13 cellular contexts compared by ENCODE assay signal in genomic region chr6:9131616-9132015, GRCh38.
DNase-seq lines count a peak whose midpoint lies in the region; FAIRE-seq and TF ChIP-seq lines count a peak whose summit lies in the region.
"Had no signal": no experiment of that assay in that cellular context is flagged by ENCODE, and none has a peak within 500 bp of the region (broad histone marks: within the 10 kb centered on the region; RNA-seq: fewer than 3 reads in every experiment).

No MANE protein-coding gene starts in this region.

- WGBS in tibial nerve, 2 donors, result 29 to 33% methylated on average over 8 of the region's 8 CpGs

- TF ChIP-seq CTCF in BE2C (IDR thresholded peaks at IDR 0.05; ENCODE audit: low read depth, low read length), result no peak
- no peak for TF ChIP-seq CTCF in tibial nerve (IDR thresholded peaks at IDR 0.05)

- H3K27me3 ChIP-seq in BE2C, result no peaks in the 10 kb centered on the region
- no peaks in the 10 kb centered on the region for H3K27me3 ChIP-seq in tibial nerve

- H3K4me1 ChIP-seq in BE2C (no peaks in the 10 kb centered on the region), tibial nerve (no peaks in the 10 kb centered on the region)
- H3K4me1 ChIP-seq: gastroesophageal sphincter had no signal

- TF ChIP-seq EP300 in tibial nerve (IDR thresholded peaks at IDR 0.05), result no peak

- TF ChIP-seq POLR2A in tibial nerve (IDR thresholded peaks at IDR 0.05), result no peak

- peak; percentile 9 for DNase-seq in NCI-H2107 (lab: John Stamatoyannopoulos, UW)
- no peak for DNase-seq in NCI-H2107 treated with DMSO at 0.1 percent for 48 hours (lab: John Stamatoyannopoulos, UW; ENCODE audit: unreplicated experiment)
- DNase-seq in NCI-H69 (lab: John Stamatoyannopoulos, UW), result peak; percentile 97
- peak; percentile 36 for DNase-seq in retina
- no peak for DNase-seq in BE2C
- no peak for DNase-seq in NCI-H187 (lab: John Stamatoyannopoulos, UW)
- no peak for DNase-seq in tibial nerve (ENCODE audit: low spot score in 2 of 2)
- DNase-seq: activated CD4-positive, alpha-beta T cell treated with anti-CD3 and anti-CD28 coated beads for 1 hour; CD4-positive, CD25-positive, alpha-beta regulatory T cell; stimulated activated naive CD4-positive, alpha-beta T cell had no signal

- H3K4me3 ChIP-seq in BE2C (ENCODE audit: low read depth, low read length) (no peak overlapping the region), tibial nerve (no peak overlapping the region)
- H3K4me3 ChIP-seq: gastroesophageal sphincter had no signal

- no peaks in the 10 kb centered on the region for H3K9me3 ChIP-seq in BE2C
- no peaks in the 10 kb centered on the region for H3K9me3 ChIP-seq in tibial nerve
- H3K9me3 ChIP-seq: gastroesophageal sphincter had no signal

- peak; percentile 91 for FAIRE-seq in islet of Langerhans (lab: Jason Lieb, UNC)
- FAIRE-seq: G401.6 had no signal

- no peak overlapping the region for H3K27ac ChIP-seq in tibial nerve
- H3K27ac ChIP-seq: gastroesophageal sphincter had no signal

- H3K36me3 ChIP-seq in BE2C (no peaks in the 10 kb centered on the region), tibial nerve (no peaks in the 10 kb centered on the region)
- H3K36me3 ChIP-seq: gastroesophageal sphincter had no signal

Comparison
In these comparisons a context has a peak if more than half of its experiments do, and no peak if none do; other contexts are left out.
1. DNase-seq: peak in NCI-H2107 (single experiment), NCI-H69 (single experiment) and retina (single experiment); none in NCI-H2107 treated with DMSO at 0.1 percent for 48 hours (single experiment), BE2C (single experiment), NCI-H187 (0 of 2) and tibial nerve (0 of 2).